ENCODE assay signal across 8 cellular contexts in the genomic region with DNA sequence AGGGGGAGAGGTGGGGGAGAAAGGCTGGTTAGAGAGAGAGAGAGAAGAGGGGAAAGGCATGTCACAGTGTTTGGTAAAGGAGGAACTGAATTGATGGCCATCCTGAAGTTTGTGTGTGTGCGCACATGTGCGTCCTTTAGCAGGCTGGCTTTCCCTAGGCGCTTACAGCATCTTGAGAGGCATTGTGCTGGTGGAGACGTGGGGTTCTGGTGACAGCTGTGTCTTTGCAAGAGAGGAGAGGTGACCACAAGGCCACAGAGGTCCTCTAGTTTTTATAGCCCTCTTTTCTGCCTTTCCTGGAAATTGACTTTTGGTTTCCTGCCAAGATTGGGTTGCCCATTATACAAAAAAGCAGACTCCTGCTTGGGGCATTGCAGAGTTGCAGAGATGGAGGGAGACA.
DNase-seq lines count a peak whose midpoint lies in the region; TF ChIP-seq lines count a peak whose summit lies in the region.

No MANE protein-coding gene starts in this region.

- no peak for TF ChIP-seq CTCF in esophagus squamous epithelium (IDR thresholded peaks at IDR 0.05)

- H3K4me1 ChIP-seq in esophagus squamous epithelium, result peaks cover 0 to 25% (median 3%) of the 10 kb centered on the region in 3 donors

- H3K4me3 ChIP-seq in esophagus squamous epithelium, result peak overlapping the region in 3 of 4 donors; percentile 7 to 57 (median 35)

- intact Hi-C loops in esophagus squamous epithelium (cut with DNase I), result no loop called here

- TF ChIP-seq POLR2A in esophagus squamous epithelium (IDR thresholded peaks at IDR 0.05), result no peak

- 52 to 82% methylated on average over 4 of the region's 4 CpGs for WGBS in esophagus squamous epithelium, 2 donors

- peaks cover 0 to 29% (median 0%) of the 10 kb centered on the region in 4 donors for H3K27me3 ChIP-seq in esophagus squamous epithelium

- H3K9me3 ChIP-seq in esophagus squamous epithelium, result peaks cover 0 to 9% (median 7%) of the 10 kb centered on the region in 3 donors

- peak overlapping the region in 2 of 4 donors; percentile 21 to 58 for H3K27ac ChIP-seq in esophagus squamous epithelium

- DNase-seq in NCI-H524 treated with DMSO at 0.1 percent for 48 hours (lab: John Stamatoyannopoulos, UW), result peak; percentile 62
- DNase-seq in NCI-H524 (lab: John Stamatoyannopoulos, UW), result no peak
- DNase-seq in RPMI7951 (ENCODE audit: low read depth), result peak; percentile 5
- DNase-seq in esophagus squamous epithelium (lab: John Stamatoyannopoulos, UW), result no peak
- DNase-seq in stimulated activated CD8-positive, alpha-beta memory T cell treated with anti-CD3 and anti-CD28 coated beads, Interleukin-4, amount 100 ng/mL, for 48 hours, result peak; percentile 59
- no peak for DNase-seq in occipital lobe (lab: John Stamatoyannopoulos, UW)
- DNase-seq in AG08396 (ENCODE audit: low spot score), result no peak
- no peak for DNase-seq in NOMO-1 treated with DMSO at 0.1 percent for 48 hours (lab: John Stamatoyannopoulos, UW; ENCODE audit: unreplicated experiment)

- no peaks in the 10 kb centered on the region for H3K36me3 ChIP-seq in esophagus squamous epithelium

Comparison
In these comparisons a context has a peak if more than half of its experiments do, and no peak if none do; other contexts are left out.
1. DNase-seq: peak in NCI-H524 treated with DMSO at 0.1 percent for 48 hours (single experiment), RPMI7951 (single experiment) and stimulated activated CD8-positive, alpha-beta memory T cell treated with anti-CD3 and anti-CD28 coated beads, Interleukin-4, amount 100 ng/mL, for 48 hours (single experiment); none in NCI-H524 (0 of 2), esophagus squamous epithelium (single experiment), occipital lobe (single experiment), AG08396 (single experiment) and NOMO-1 treated with DMSO at 0.1 percent for 48 hours (single experiment).